Comparison of ENCODE assay signal across 25 cellular contexts in genomic region chr20:61832181-61832580, GRCh38.
DNase-seq lines count a peak whose midpoint lies in the region; ATAC-seq, FAIRE-seq and TF ChIP-seq lines count a peak whose summit lies in the region.
"Had no signal": no experiment of that assay in that cellular context is flagged by ENCODE, and none has a peak within 500 bp of the region (broad histone marks: within the 10 kb centered on the region; RNA-seq: fewer than 3 reads in every experiment).

No MANE protein-coding gene starts in this region.

- H3K36me3 ChIP-seq in HepG2 (replicated peaks in 1 of 2; ENCODE audit: control insufficient read depth in 1 of 2, insufficient read depth in 2 of 2, low read length in 2 of 2): no peaks in the 10 kb centered on the region
- H3K36me3 ChIP-seq in right lobe of liver: no peaks in the 10 kb centered on the region
- H3K36me3 ChIP-seq in spleen: no peaks in the 10 kb centered on the region
- H3K36me3 ChIP-seq: BE2C; BLaER1 treated with 17β-estradiol and CSF1 and Interleukin-3, amounts not matched to agents 10 nM and 100 nM; HAP-1 had no signal

- 2% methylated on average over 2 of the region's 2 CpGs for WGBS in HepG2 (ENCODE audit: low lambda C conversion rate)
- 61% methylated on average over 2 of the region's 2 CpGs for WGBS in right lobe of liver (ENCODE audit: insufficient coverage, low coverage, low lambda C conversion rate, missing lambda C conversion rate)
- WGBS in spleen, 5 donors: 77 to 94% (median 87%) methylated on average over 2 of the region's 2 CpGs

- intact Hi-C loops in HepG2 (cut with micrococcal nuclease; ENCODE audit: unreplicated experiment) (no loop called here), right lobe of liver (cut with DNase I) (no loop called here), spleen (cut with DNase I; ENCODE audit: low total_unique reads) (no loop called here)

- H3K27me3 ChIP-seq in HepG2 (ENCODE audit: control insufficient read depth in 1 of 2, insufficient read depth in 2 of 2, low read length in 2 of 2): peaks cover 32 to 89% of the 10 kb centered on the region in 2 experiments
- H3K27me3 ChIP-seq in right lobe of liver: no peaks in the 10 kb centered on the region
- H3K27me3 ChIP-seq in foreskin keratinocyte: peaks cover 28% of the 10 kb centered on the region
- peaks cover 0 to 38% (median 0%) of the 10 kb centered on the region in 7 donors for H3K27me3 ChIP-seq in spleen (replicated peaks in 1 of 7)
- H3K27me3 ChIP-seq: BE2C; BLaER1 treated with 17β-estradiol and CSF1 and Interleukin-3, amounts not matched to agents 10 nM and 100 nM had no signal

- FAIRE-seq in HepG2 (lab: Jason Lieb, UNC): no peak
- FAIRE-seq: A549, D721Med, GM12878, H54 had no signal

- DNase-seq in HepG2 (ENCODE audit: low spot score) (no peak), right lobe of liver (no peak), epithelial cell of esophagus (ENCODE audit: low read depth) (peak; percentile 1), foreskin keratinocyte (peak; percentile 37 to 58), spleen (peak; percentile 44), HCEC 1CT (no peak)
- DNase-seq in stimulated activated CD4-positive, alpha-beta T cell treated with anti-CD3 and anti-CD28 coated beads, Interleukin-4, amount 100 ng/mL, for 4 hours: no peak
- DNase-seq: 8988T; ACHN; AML-193; BE2C; CD4-positive, alpha-beta T cell; CD8-positive, alpha-beta memory T cell; DMS 273 treated with DMSO at 0.1 percent for 48 hours; DMS79; EL; GDM1; GOT3 had no signal

- CTCF ChIA-PET in HepG2 (lab: Yijun Ruan, JAX; ENCODE audit: low intra/inter-chr PET ratio, low total read pairs): no interaction called here

- TF ChIP-seq CTCF in HepG2 (CRISPR knock-in tag; IDR thresholded peaks at IDR 0.05): no peak
- no peak for TF ChIP-seq CTCF in right lobe of liver (IDR thresholded peaks at IDR 0.05)
- no peak for TF ChIP-seq CTCF in epithelial cell of esophagus (IDR thresholded peaks at IDR 0.05; ENCODE audit: insufficient read depth, low read depth, low read length, missing control alignments)
- no peak for TF ChIP-seq CTCF in foreskin keratinocyte (conservative IDR thresholded peaks at IDR 0.05)
- no peak for TF ChIP-seq CTCF in spleen (IDR thresholded peaks at IDR 0.05 in 8 of 11, conservative IDR thresholded peaks at IDR 0.05 in 3 of 11)

- H3K9me3 ChIP-seq in HepG2 (ENCODE audit: low read length): no peaks in the 10 kb centered on the region
- H3K9me3 ChIP-seq in right lobe of liver: no peaks in the 10 kb centered on the region
- H3K9me3 ChIP-seq in spleen: peaks cover 0 to 26% (median 4%) of the 10 kb centered on the region in 8 donors
- H3K9me3 ChIP-seq: A549, BE2C, HAP-1 had no signal

- no peaks in the 10 kb centered on the region; the same call in 1 of the 2 replicates for H4K20me1 ChIP-seq in HepG2 (ENCODE audit: insufficient read depth, low read length)

- H3K4me3 ChIP-seq in HepG2 (replicated peaks in 1 of 3; ENCODE audit: insufficient read depth in 1 of 3, low read depth in 2 of 3, low read length in 3 of 3) (no peak overlapping the region), right lobe of liver (no peak overlapping the region), epithelial cell of esophagus (ENCODE audit: low read length) (no peak overlapping the region), spleen (no peak overlapping the region)
- H3K4me3 ChIP-seq: A549; BLaER1 treated with 17β-estradiol and CSF1 and Interleukin-3, amounts not matched to agents 10 nM and 100 nM; GM12878; HAP-1 had no signal

- no peak overlapping the region for H3K9ac ChIP-seq in HepG2 (ENCODE audit: insufficient read depth, low read depth, low read length)
- H3K9ac ChIP-seq: BLaER1 treated with 17β-estradiol and CSF1 and Interleukin-3, amounts not matched to agents 10 nM and 100 nM had no signal

- H3K79me2 ChIP-seq in HepG2 (ENCODE audit: insufficient read depth, low read length): no peaks in the 10 kb centered on the region

- no peaks in the 10 kb centered on the region for H3K4me1 ChIP-seq in HepG2 (ENCODE audit: insufficient read depth, low read length)
- no peaks in the 10 kb centered on the region for H3K4me1 ChIP-seq in right lobe of liver
- no peaks in the 10 kb centered on the region for H3K4me1 ChIP-seq in foreskin keratinocyte
- H3K4me1 ChIP-seq in spleen: no peaks in the 10 kb centered on the region
- H3K4me1 ChIP-seq: A549, BE2C, HAP-1 had no signal

- no peak overlapping the region for H3K4me2 ChIP-seq in HepG2 (ENCODE audit: low read depth, low read length)
- H3K4me2 ChIP-seq: A549 had no signal

- TF ChIP-seq RAD21 in HepG2 (CRISPR knock-in tag; IDR thresholded peaks at IDR 0.05): no peak

- no peak for TF ChIP-seq POLR2A in HepG2 (IDR thresholded peaks at IDR 0.05; ENCODE audit: insufficient read depth in 1 of 2, low read depth in 2 of 2, low read length in 2 of 2)
- no peak for TF ChIP-seq POLR2A in right lobe of liver (IDR thresholded peaks at IDR 0.05)
- no peak for TF ChIP-seq POLR2A in spleen (IDR thresholded peaks at IDR 0.05)

- POLR2A ChIA-PET in HepG2 (lab: Yijun Ruan, JAX): no interaction called here

- in situ Hi-C loops in HepG2 (cut with HindIII; ENCODE audit: extremely low pct_ligation_motif_present, low pct_unique_long_range_greater_than_20kb): no loop called here

- H3K27ac ChIP-seq in HepG2 (ENCODE audit: extremely low read length, insufficient read depth, low read length) (no peak overlapping the region), right lobe of liver (no peak overlapping the region), foreskin keratinocyte (no peak overlapping the region), spleen (no peak overlapping the region)
- H3K27ac ChIP-seq: A549; BLaER1 treated with 17β-estradiol and CSF1 and Interleukin-3, amounts not matched to agents 10 nM and 100 nM had no signal

- no TSS peak for BruUV-seq in HepG2 (replicated peaks; lab: Mats Ljungman, UMichigan)

- no peak for TF ChIP-seq EP300 in HepG2 (IDR thresholded peaks at IDR 0.05; ENCODE audit: low read depth in 2 of 2, low read length in 2 of 2)
- TF ChIP-seq EP300 in HepG2 (CRISPR knock-in tag; IDR thresholded peaks at IDR 0.05; ENCODE audit: borderline replicate concordance): no peak

- no peak overlapping the region for H2AFZ ChIP-seq in HepG2 (ENCODE audit: low read length)

- ATAC-seq in HepG2 (no peak), right lobe of liver (no peak), foreskin keratinocyte (peak; percentile 50), GM18511 (IDR thresholded peaks at IDR 0.05; ENCODE audit: unreplicated experiment) (no peak)
- ATAC-seq: A549, GM12878 had no signal

TF ChIP-seq in HepG2, 621 proteins besides CTCF, POLR2A, EP300 and RAD21:
- TF ChIP-seq THAP11 (CRISPR knock-in tag; IDR thresholded peaks at IDR 0.05): no peak
- TF ChIP-seq ZNF768 (CRISPR knock-in tag; IDR thresholded peaks at IDR 0.05): peak; percentile 42; the same call in 1 of the 2 replicates

Comparison
In these comparisons a context has a peak if more than half of its experiments do, and no peak if none do; other contexts are left out.
1. DNase-seq: peak in epithelial cell of esophagus (single experiment), foreskin keratinocyte (2 of 2) and spleen (single experiment); none in HepG2 (single experiment), right lobe of liver (0 of 3), stimulated activated CD4-positive, alpha-beta T cell treated with anti-CD3 and anti-CD28 coated beads, Interleukin-4, amount 100 ng/mL, for 4 hours (0 of 2) and HCEC 1CT (single experiment).